ENCODE assay signal across 8 cellular contexts in genomic region chr11:110093407-110094297, GRCh38. TPM values are rescaled to one million over a fixed set of nuclear protein-coding genes. Genes with fewer than 3 reads are reported as not detected.
DNase-seq lines count a peak whose midpoint lies in the region; ATAC-seq and TF ChIP-seq lines count a peak whose summit lies in the region.

No MANE protein-coding gene starts in this region.

- H3K36me3 ChIP-seq in HAP-1 (replicated peaks) (no peaks in the 10 kb centered on the region; the same call in 1 of the 2 replicates), WERI-Rb-1 (no peaks in the 10 kb centered on the region), esophagus squamous epithelium (no peaks in the 10 kb centered on the region), upper lobe of left lung (no peaks in the 10 kb centered on the region)

- 2 to 3% methylated on average over 22 to 25 of the region's 80 CpGs for WGBS in esophagus squamous epithelium, 2 donors
- 2 to 3% methylated on average over 27 to 43 of the region's 80 CpGs for WGBS in upper lobe of left lung, 2 donors

- peaks cover 10% of the 10 kb centered on the region; the same call in 1 of the 2 replicates for H3K4me1 ChIP-seq in HAP-1
- H3K4me1 ChIP-seq in esophagus squamous epithelium: peaks cover 6 to 47% (median 14%) of the 10 kb centered on the region in 3 donors
- peaks cover 10 to 13% (median 10%) of the 10 kb centered on the region in 4 donors for H3K4me1 ChIP-seq in upper lobe of left lung

- H3K9me3 ChIP-seq in HAP-1 (no peaks in the 10 kb centered on the region), WERI-Rb-1 (ENCODE audit: severe bottlenecking) (no peaks in the 10 kb centered on the region), esophagus squamous epithelium (no peaks in the 10 kb centered on the region), upper lobe of left lung (no peaks in the 10 kb centered on the region)

- H3K27me3 ChIP-seq in HAP-1 (ENCODE audit: low read depth): peaks cover 14% of the 10 kb centered on the region
- no peaks in the 10 kb centered on the region for H3K27me3 ChIP-seq in WERI-Rb-1 (ENCODE audit: insufficient read depth, low read depth, severe bottlenecking)
- no peaks in the 10 kb centered on the region for H3K27me3 ChIP-seq in esophagus squamous epithelium
- no peaks in the 10 kb centered on the region for H3K27me3 ChIP-seq in upper lobe of left lung

- DNase-seq in activated CD8-positive, alpha-beta memory T cell treated with anti-CD3 and anti-CD28 coated beads for 48 hours (ENCODE audit: low read depth in 2 of 3, low spot score in 2 of 3): peak in 2 of 3 experiments; percentile 4 to 10
- no peak for DNase-seq in activated CD8-positive, alpha-beta memory T cell treated with anti-CD3 and anti-CD28 coated beads, Interleukin-2, amount 50 U/mL, for 48 hours
- DNase-seq in HAP-1 (ENCODE audit: low spot score in 2 of 2) (peak; percentile 30 to 66), NCI-H1092 (lab: John Stamatoyannopoulos, UW) (peak; percentile 46), WERI-Rb-1 (peak; percentile 47), esophagus squamous epithelium (lab: John Stamatoyannopoulos, UW) (no peak), mucosa of gallbladder (ENCODE audit: low spot score) (peak; percentile 36), upper lobe of left lung (peak; percentile 47 to 92)

- intact Hi-C loops in esophagus squamous epithelium (cut with DNase I): no loop called here

- H3K4me3 ChIP-seq in HAP-1: peak overlapping the region; percentile 51
- H3K4me3 ChIP-seq in WERI-Rb-1 (ENCODE audit: low read depth, low read length): peak overlapping the region; percentile 87
- peak overlapping the region; percentile 72 to 81 (median 78) for H3K4me3 ChIP-seq in esophagus squamous epithelium
- peak overlapping the region; percentile 27 to 79 (median 73) for H3K4me3 ChIP-seq in upper lobe of left lung

- no peak for TF ChIP-seq EP300 in upper lobe of left lung (IDR thresholded peaks at IDR 0.05)

- H3K27ac ChIP-seq in WERI-Rb-1: peak overlapping the region; percentile 84
- H3K27ac ChIP-seq in esophagus squamous epithelium: peak overlapping the region; percentile 90 to 98 (median 93)
- H3K27ac ChIP-seq in upper lobe of left lung: peak overlapping the region; percentile 95 to 96 (median 96)

- TF ChIP-seq CTCF in WERI-Rb-1 (IDR thresholded peaks at IDR 0.05; ENCODE audit: low read depth, low read length) (no peak), esophagus squamous epithelium (IDR thresholded peaks at IDR 0.05) (no peak), upper lobe of left lung (IDR thresholded peaks at IDR 0.05) (no peak)

- in situ Hi-C loops in HAP-1 (cut with MboI; ENCODE audit: low sequenced_read_pairs): no loop called here

- TF ChIP-seq POLR2A in esophagus squamous epithelium (IDR thresholded peaks at IDR 0.05): no peak
- TF ChIP-seq POLR2A in upper lobe of left lung (IDR thresholded peaks at IDR 0.05): peak in 2 of 4 donors; percentile 14 to 57

- ATAC-seq in upper lobe of left lung (ENCODE audit: low FRiP score in 2 of 2): peak; percentile 19 to 78

RNA-seq across cellular contexts. Expression of gene ZC3H12C, which starts 0.5 kb away (rescaled TPM):
- total RNA-seq in esophagus squamous epithelium (10 to 100 TPM in 1 of 4 donors, 1 to 10 TPM in 3; 5.5 to 10.1 (median 7.8) TPM), mucosa of gallbladder (13.9 TPM), upper lobe of left lung (10 to 100 TPM in 5 of 6 donors, 1 to 10 TPM in 1; 5.5 to 24.5 (median 14.6) TPM)

Comparison
In these comparisons a context has a peak if more than half of its experiments do, and no peak if none do; other contexts are left out.
1. DNase-seq: peak in activated CD8-positive, alpha-beta memory T cell treated with anti-CD3 and anti-CD28 coated beads for 48 hours (2 of 3), HAP-1 (2 of 2), NCI-H1092 (single experiment), WERI-Rb-1 (single experiment), mucosa of gallbladder (single experiment) and upper lobe of left lung (2 of 2); none in activated CD8-positive, alpha-beta memory T cell treated with anti-CD3 and anti-CD28 coated beads, Interleukin-2, amount 50 U/mL, for 48 hours (single experiment) and esophagus squamous epithelium (single experiment).
2. Peak in every context shown above with its lines, with median percentiles within 50 percentile points of each other: H3K4me3 ChIP-seq and H3K27ac ChIP-seq.